Comparison of ENCODE assay signal across 18 cellular contexts in genomic region chr7:13188236-13188635, GRCh38.
"Had no signal": no experiment of that assay in that cellular context is flagged by ENCODE, and none has a peak within 500 bp of the region (broad histone marks: within the 10 kb centered on the region; RNA-seq: fewer than 3 reads in every experiment).

No MANE protein-coding gene starts in this region.

- H3K9me3 ChIP-seq: spleen, tibial artery, upper lobe of left lung, uterus had no signal

- H3K4me3 ChIP-seq: dorsolateral prefrontal cortex, spleen, tibial artery, upper lobe of left lung, uterus had no signal

- DNase-seq: dorsolateral prefrontal cortex; effector CD8-positive, alpha-beta T cell; foreskin melanocyte; islet precursor cell; mammary epithelial cell; naive thymus-derived CD4-positive, alpha-beta T cell; nephron progenitor cell; spleen; stimulated activated CD4-positive, alpha-beta T cell treated with anti-CD3 and anti-CD28 coated beads, Interleukin-15, amount 100 ng/mL, for 24 hours; stimulated activated CD4-positive, alpha-beta T cell treated with anti-CD3 and anti-CD28 coated beads, Interleukin-1b, Interleukin-23, amount 100 ng/mL, for 48 hours; stimulated activated CD4-positive, alpha-beta T cell treated with anti-CD3 and anti-CD28 coated beads, Interleukin-4, amount 100 ng/mL, for 24 hours; tibial artery; upper lobe of left lung; uterus had no signal

- ATAC-seq: left lobe of liver; naive thymus-derived CD4-positive, alpha-beta T cell; sciatic nerve; stimulated activated memory B cell treated with anti-CD40 and anti-IgM and Interleukin-4, amounts not matched to agents 10 μg/mL and 1 μg/mL and 100 μg/mL, for 72 hours had no signal

- H3K27ac ChIP-seq: spleen, tibial artery, upper lobe of left lung, uterus had no signal

- H3K36me3 Mint-ChIP-seq: naive thymus-derived CD4-positive, alpha-beta T cell; stimulated activated memory B cell treated with anti-CD40 and anti-IgM and Interleukin-4, amounts not matched to agents 10 μg/mL and 1 μg/mL and 100 μg/mL, for 72 hours had no signal

- H3K4me1 ChIP-seq: spleen, tibial artery, upper lobe of left lung, uterus had no signal

- H3K4me1 Mint-ChIP-seq: naive thymus-derived CD4-positive, alpha-beta T cell; nephron progenitor cell; stimulated activated memory B cell treated with anti-CD40 and anti-IgM and Interleukin-4, amounts not matched to agents 10 μg/mL and 1 μg/mL and 100 μg/mL, for 72 hours had no signal

- H3K36me3 ChIP-seq: spleen, tibial artery, upper lobe of left lung, uterus had no signal

- H3K27me3 ChIP-seq: dorsolateral prefrontal cortex, spleen, tibial artery, upper lobe of left lung, uterus had no signal

- H3K4me3 Mint-ChIP-seq: naive thymus-derived CD4-positive, alpha-beta T cell; nephron progenitor cell; stimulated activated memory B cell treated with anti-CD40 and anti-IgM and Interleukin-4, amounts not matched to agents 10 μg/mL and 1 μg/mL and 100 μg/mL, for 72 hours; stimulated activated naive CD8-positive, alpha-beta T cell treated with anti-CD3 and anti-CD28 coated beads, Interleukin-15, Interleukin-2, amounts not matched to agents 100 ng/mL and 50 ng/mL, for 24 hours had no signal

- H3K9me3 Mint-ChIP-seq: naive thymus-derived CD4-positive, alpha-beta T cell; nephron progenitor cell; stimulated activated memory B cell treated with anti-CD40 and anti-IgM and Interleukin-4, amounts not matched to agents 10 μg/mL and 1 μg/mL and 100 μg/mL, for 72 hours; stimulated activated naive CD8-positive, alpha-beta T cell treated with anti-CD3 and anti-CD28 coated beads, Interleukin-15, Interleukin-2, amounts not matched to agents 100 ng/mL and 50 ng/mL, for 24 hours had no signal

- H3K27ac Mint-ChIP-seq: naive thymus-derived CD4-positive, alpha-beta T cell; nephron progenitor cell; stimulated activated memory B cell treated with anti-CD40 and anti-IgM and Interleukin-4, amounts not matched to agents 10 μg/mL and 1 μg/mL and 100 μg/mL, for 72 hours; stimulated activated naive CD8-positive, alpha-beta T cell treated with anti-CD3 and anti-CD28 coated beads, Interleukin-15, Interleukin-2, amounts not matched to agents 100 ng/mL and 50 ng/mL, for 24 hours had no signal

- H3K27me3 Mint-ChIP-seq: stimulated activated memory B cell treated with anti-CD40 and anti-IgM and Interleukin-4, amounts not matched to agents 10 μg/mL and 1 μg/mL and 100 μg/mL, for 72 hours had no signal
